1 cellular context compared by ENCODE assay signal in the genomic region with DNA sequence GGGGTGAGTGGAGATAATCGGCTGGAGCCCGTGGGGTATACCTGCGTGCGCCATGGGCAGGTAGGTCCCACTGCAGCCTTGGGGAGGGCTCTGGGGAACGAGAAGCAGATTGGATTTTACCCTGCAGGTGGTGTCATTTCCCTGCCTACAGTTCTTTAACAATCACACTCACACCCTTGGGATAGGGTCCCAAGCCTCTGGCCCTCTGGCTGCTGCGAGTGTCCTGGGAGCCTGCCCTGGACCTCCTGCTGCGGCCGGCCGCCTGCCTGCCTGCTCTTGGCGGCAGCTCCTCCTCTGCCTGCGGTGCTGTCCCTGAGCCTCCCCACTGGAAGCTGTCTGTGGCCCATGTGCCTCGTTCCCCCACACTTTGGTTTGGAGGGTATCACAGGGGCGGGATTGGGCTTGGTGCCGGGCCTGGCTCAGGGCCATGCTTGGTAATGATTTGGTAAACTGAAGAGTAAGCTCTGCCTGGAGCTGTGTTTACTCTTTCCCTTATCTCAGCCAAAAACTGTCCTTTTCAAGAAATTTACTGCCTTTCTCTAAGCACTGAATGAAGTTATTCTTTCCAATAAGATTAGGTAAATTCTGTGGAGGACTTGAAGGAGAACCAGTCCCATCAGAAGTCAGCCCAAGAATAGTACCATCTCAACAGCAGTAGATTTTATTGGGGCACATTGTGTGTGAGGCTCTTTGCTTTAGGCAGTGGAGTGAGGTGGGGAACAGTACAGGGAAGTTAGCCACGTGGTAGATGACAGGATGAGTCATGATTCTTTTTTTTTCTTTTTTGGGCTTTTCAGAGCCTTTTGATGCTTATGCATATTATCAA.
A peak's percentile ranks its signal among the peaks of the same experiment; 100 is the strongest.
TF ChIP-seq lines count a peak whose summit lies in the region.

No MANE protein-coding gene starts in this region.

TF ChIP-seq in K562, 482 proteins besides CTCF, POLR2A, EP300 and RAD21 (continued from another document):
- TF ChIP-seq, protein P1, sequence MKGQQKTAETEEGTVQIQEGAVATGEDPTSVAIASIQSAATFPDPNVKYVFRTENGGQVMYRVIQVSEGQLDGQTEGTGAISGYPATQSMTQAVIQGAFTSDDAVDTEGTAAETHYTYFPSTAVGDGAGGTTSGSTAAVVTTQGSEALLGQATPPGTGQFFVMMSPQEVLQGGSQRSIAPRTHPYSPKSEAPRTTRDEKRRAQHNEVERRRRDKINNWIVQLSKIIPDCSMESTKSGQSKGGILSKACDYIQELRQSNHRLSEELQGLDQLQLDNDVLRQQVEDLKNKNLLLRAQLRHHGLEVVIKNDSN (CRISPR knock-in tag; IDR thresholded peaks at IDR 0.05) = peak; percentile 47; the same call in 1 of the 2 replicates
- TF ChIP-seq MYC (IDR thresholded peaks at IDR 0.05; ENCODE audit: low read depth, low read length) (peak; percentile 74), MYC (CRISPR knock-in tag; IDR thresholded peaks at IDR 0.05; ENCODE audit: borderline replicate concordance, low read depth) (no peak), L3MBTL2 (IDR thresholded peaks at IDR 0.05) (peak; percentile 39; the same call in 1 of the 2 replicates), SAP30 (IDR thresholded peaks at IDR 0.05; ENCODE audit: borderline replicate concordance, insufficient read depth, low read depth, low read length, poor library complexity, severe bottlenecking) (no peak), NUFIP1 (IDR thresholded peaks at IDR 0.05; ENCODE audit: partially characterized antibody) (no peak), SMARCE1 (IDR thresholded peaks at IDR 0.05) (peak; percentile 52; the same call in 1 of the 2 replicates), EHMT2 (IDR thresholded peaks at IDR 0.05) (peak; percentile 61; the same call in 1 of the 2 replicates), SNIP1 (IDR thresholded peaks at IDR 0.05; ENCODE audit: low read depth) (no peak), FOXM1 (IDR thresholded peaks at IDR 0.05; ENCODE audit: low read depth) (no peak), FOXM1 (CRISPR knock-in tag; IDR thresholded peaks at IDR 0.05; ENCODE audit: low read depth) (no peak), FUS (optimal IDR thresholded peaks at IDR 0.05; ENCODE audit: low read depth, low read length) (no peak), KDM1A (IDR thresholded peaks at IDR 0.05) (peak; percentile 45 to 62; a peak in 3 of 4 replicates), NFIC (IDR thresholded peaks at IDR 0.05) (peak; percentile 74), EP400 (IDR thresholded peaks at IDR 0.05) (0 out of 2 replicates have a peak, but pooled peaks have one; percentile 26), C11orf30 (IDR thresholded peaks at IDR 0.05; ENCODE audit: low read depth) (peak; percentile 50; the same call in 1 of the 2 replicates), SMARCA4 (IDR thresholded peaks at IDR 0.05) (peak; percentile 68), ZNF778 (CRISPR knock-in tag; IDR thresholded peaks at IDR 0.05) (no peak), RCOR1 (IDR thresholded peaks at IDR 0.05; ENCODE audit: borderline replicate concordance in 1 of 2, low read depth in 2 of 2, low read length in 2 of 2) (peak in 1 of 2 experiments; percentile 37; a peak in 2 of 4 replicates), JUND (IDR thresholded peaks at IDR 0.05; ENCODE audit: borderline replicate concordance, low read depth, low read length) (peak; percentile 90), JUND (tag; IDR thresholded peaks at IDR 0.05; ENCODE audit: borderline replicate concordance, low read depth, low read length) (peak; percentile 90; the same call in 2 of the 3 replicates), FOXA1 (IDR thresholded peaks at IDR 0.05; ENCODE audit: borderline replicate concordance) (peak; percentile 9; the same call in 1 of the 2 replicates), ZNF431 (CRISPR knock-in tag; IDR thresholded peaks at IDR 0.05) (no peak), ARID1B (IDR thresholded peaks at IDR 0.05) (peak; percentile 47), HDAC2 (IDR thresholded peaks at IDR 0.05) (0 out of 2 replicates have a peak, but pooled peaks have one; percentile 33), TRIM28 (IDR thresholded peaks at IDR 0.05) (no peak), ZNF780A (CRISPR knock-in tag; IDR thresholded peaks at IDR 0.05) (no peak), NCOA4 (IDR thresholded peaks at IDR 0.05; ENCODE audit: partially characterized antibody) (no peak), FOSL1 (tag; conservative IDR thresholded peaks at IDR 0.05) (peak; percentile 88), TGIF2 (CRISPR knock-in tag; IDR thresholded peaks at IDR 0.05) (no peak), MAFK (IDR thresholded peaks at IDR 0.05; ENCODE audit: low read length) (peak; percentile 29; the same call in 1 of the 2 replicates), SMARCA5 (IDR thresholded peaks at IDR 0.05) (no peak), ZKSCAN1 (IDR thresholded peaks at IDR 0.05; ENCODE audit: low read depth, low read length) (0 out of 2 replicates have a peak, but pooled peaks have one; percentile 50), DPF2 (IDR thresholded peaks at IDR 0.05) (peak; percentile 70), ELF1 (tag; IDR thresholded peaks at IDR 0.05) (0 out of 2 replicates have a peak, but pooled peaks have one; percentile 25), HDAC1 (IDR thresholded peaks at IDR 0.05) (peak in 1 of 2 experiments; percentile 60; a peak in 1 of 4 replicates), NFE2 (IDR thresholded peaks at IDR 0.05; ENCODE audit: low read depth) (peak; percentile 19; the same call in 1 of the 2 replicates)
- TF ChIP-seq, protein P2, sequence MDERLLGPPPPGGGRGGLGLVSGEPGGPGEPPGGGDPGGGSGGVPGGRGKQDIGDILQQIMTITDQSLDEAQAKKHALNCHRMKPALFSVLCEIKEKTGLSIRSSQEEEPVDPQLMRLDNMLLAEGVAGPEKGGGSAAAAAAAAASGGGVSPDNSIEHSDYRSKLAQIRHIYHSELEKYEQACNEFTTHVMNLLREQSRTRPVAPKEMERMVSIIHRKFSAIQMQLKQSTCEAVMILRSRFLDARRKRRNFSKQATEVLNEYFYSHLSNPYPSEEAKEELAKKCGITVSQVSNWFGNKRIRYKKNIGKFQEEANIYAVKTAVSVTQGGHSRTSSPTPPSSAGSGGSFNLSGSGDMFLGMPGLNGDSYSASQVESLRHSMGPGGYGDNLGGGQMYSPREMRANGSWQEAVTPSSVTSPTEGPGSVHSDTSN (CRISPR knock-in tag; IDR thresholded peaks at IDR 0.05; ENCODE audit: low read depth) = no peak
- TF ChIP-seq, protein P2 (tag; conservative IDR thresholded peaks at IDR 0.05; ENCODE audit: low read depth) = peak; percentile 72
- TF ChIP-seq, protein P3, sequence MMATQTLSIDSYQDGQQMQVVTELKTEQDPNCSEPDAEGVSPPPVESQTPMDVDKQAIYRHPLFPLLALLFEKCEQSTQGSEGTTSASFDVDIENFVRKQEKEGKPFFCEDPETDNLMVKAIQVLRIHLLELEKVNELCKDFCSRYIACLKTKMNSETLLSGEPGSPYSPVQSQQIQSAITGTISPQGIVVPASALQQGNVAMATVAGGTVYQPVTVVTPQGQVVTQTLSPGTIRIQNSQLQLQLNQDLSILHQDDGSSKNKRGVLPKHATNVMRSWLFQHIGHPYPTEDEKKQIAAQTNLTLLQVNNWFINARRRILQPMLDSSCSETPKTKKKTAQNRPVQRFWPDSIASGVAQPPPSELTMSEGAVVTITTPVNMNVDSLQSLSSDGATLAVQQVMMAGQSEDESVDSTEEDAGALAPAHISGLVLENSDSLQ (IDR thresholded peaks at IDR 0.05) = peak; percentile 57
- TF ChIP-seq, protein P4, sequence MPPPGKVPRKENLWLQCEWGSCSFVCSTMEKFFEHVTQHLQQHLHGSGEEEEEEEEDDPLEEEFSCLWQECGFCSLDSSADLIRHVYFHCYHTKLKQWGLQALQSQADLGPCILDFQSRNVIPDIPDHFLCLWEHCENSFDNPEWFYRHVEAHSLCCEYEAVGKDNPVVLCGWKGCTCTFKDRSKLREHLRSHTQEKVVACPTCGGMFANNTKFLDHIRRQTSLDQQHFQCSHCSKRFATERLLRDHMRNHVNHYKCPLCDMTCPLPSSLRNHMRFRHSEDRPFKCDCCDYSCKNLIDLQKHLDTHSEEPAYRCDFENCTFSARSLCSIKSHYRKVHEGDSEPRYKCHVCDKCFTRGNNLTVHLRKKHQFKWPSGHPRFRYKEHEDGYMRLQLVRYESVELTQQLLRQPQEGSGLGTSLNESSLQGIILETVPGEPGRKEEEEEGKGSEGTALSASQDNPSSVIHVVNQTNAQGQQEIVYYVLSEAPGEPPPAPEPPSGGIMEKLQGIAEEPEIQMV (tag; conservative IDR thresholded peaks at IDR 0.05; ENCODE audit: low read depth) = 0 out of 2 replicates have a peak, but pooled peaks have one; percentile 24
- TF ChIP-seq, protein P5, sequence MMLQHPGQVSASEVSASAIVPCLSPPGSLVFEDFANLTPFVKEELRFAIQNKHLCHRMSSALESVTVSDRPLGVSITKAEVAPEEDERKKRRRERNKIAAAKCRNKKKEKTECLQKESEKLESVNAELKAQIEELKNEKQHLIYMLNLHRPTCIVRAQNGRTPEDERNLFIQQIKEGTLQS (IDR thresholded peaks at IDR 0.05) = peak; percentile 91
- TF ChIP-seq, protein P5 (CRISPR knock-in tag; conservative IDR thresholded peaks at IDR 0.05) = no peak
- TF ChIP-seq, protein P6, sequence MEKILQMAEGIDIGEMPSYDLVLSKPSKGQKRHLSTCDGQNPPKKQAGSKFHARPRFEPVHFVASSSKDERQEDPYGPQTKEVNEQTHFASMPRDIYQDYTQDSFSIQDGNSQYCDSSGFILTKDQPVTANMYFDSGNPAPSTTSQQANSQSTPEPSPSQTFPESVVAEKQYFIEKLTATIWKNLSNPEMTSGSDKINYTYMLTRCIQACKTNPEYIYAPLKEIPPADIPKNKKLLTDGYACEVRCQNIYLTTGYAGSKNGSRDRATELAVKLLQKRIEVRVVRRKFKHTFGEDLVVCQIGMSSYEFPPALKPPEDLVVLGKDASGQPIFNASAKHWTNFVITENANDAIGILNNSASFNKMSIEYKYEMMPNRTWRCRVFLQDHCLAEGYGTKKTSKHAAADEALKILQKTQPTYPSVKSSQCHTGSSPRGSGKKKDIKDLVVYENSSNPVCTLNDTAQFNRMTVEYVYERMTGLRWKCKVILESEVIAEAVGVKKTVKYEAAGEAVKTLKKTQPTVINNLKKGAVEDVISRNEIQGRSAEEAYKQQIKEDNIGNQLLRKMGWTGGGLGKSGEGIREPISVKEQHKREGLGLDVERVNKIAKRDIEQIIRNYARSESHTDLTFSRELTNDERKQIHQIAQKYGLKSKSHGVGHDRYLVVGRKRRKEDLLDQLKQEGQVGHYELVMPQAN (IDR thresholded peaks at IDR 0.05; ENCODE audit: borderline replicate concordance) = peak; percentile 56; the same call in 1 of the 2 replicates
- TF ChIP-seq, protein P7, sequence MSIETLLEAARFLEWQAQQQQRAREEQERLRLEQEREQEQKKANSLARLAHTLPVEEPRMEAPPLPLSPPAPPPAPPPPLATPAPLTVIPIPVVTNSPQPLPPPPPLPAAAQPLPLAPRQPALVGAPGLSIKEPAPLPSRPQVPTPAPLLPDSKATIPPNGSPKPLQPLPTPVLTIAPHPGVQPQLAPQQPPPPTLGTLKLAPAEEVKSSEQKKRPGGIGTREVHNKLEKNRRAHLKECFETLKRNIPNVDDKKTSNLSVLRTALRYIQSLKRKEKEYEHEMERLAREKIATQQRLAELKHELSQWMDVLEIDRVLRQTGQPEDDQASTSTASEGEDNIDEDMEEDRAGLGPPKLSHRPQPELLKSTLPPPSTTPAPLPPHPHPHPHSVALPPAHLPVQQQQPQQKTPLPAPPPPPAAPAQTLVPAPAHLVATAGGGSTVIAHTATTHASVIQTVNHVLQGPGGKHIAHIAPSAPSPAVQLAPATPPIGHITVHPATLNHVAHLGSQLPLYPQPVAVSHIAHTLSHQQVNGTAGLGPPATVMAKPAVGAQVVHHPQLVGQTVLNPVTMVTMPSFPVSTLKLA (conservative IDR thresholded peaks at IDR 0.05) = peak; percentile 88 to 95
- TF ChIP-seq, protein P8, sequence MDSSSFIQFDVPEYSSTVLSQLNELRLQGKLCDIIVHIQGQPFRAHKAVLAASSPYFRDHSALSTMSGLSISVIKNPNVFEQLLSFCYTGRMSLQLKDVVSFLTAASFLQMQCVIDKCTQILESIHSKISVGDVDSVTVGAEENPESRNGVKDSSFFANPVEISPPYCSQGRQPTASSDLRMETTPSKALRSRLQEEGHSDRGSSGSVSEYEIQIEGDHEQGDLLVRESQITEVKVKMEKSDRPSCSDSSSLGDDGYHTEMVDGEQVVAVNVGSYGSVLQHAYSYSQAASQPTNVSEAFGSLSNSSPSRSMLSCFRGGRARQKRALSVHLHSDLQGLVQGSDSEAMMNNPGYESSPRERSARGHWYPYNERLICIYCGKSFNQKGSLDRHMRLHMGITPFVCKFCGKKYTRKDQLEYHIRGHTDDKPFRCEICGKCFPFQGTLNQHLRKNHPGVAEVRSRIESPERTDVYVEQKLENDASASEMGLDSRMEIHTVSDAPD (CRISPR knock-in tag; IDR thresholded peaks at IDR 0.05) = peak; percentile 87
